In genomic region chr2:2799151-2799697, GRCh38 we compare ENCODE assay signal across 20 cellular contexts.
"Had no signal": no experiment of that assay in that cellular context is flagged by ENCODE, and none has a peak within 500 bp of the region (broad histone marks: within the 10 kb centered on the region; RNA-seq: fewer than 3 reads in every experiment).

No MANE protein-coding gene starts in this region.

- H3K36me3 ChIP-seq: SJSA1 had no signal

- H3K27me3 ChIP-seq: SJSA1 had no signal

- H3K4me1 ChIP-seq: SJSA1 had no signal

- H3K4me3 ChIP-seq: SJSA1, SK-N-MC had no signal

- H3K27ac ChIP-seq: SJSA1, SK-N-MC had no signal

- DNase-seq: Kasumi-1, KG1, MM.1S, NCI-H1092 treated with DMSO at 0.1 percent for 48 hours, NCI-H1436, NCI-H187, NCI-H2029, NCI-H2081 treated with DMSO at 0.1 percent for 48 hours, NCI-H2171, NCI-H226, NCI-H446, NCI-H510A, NCI-H524 treated with DMSO at 0.1 percent for 48 hours, NCI-H69, NCI-H774, Right ventricle myocardium superior, RPMI8226, SIG-M5 had no signal
